Comparison of ENCODE assay signal across 1 cellular context in genomic region chr2:96685592-96686459, GRCh38.
A peak's percentile ranks its signal among the peaks of the same experiment; 100 is the strongest.
TF ChIP-seq lines count a peak whose summit lies in the region.

No MANE protein-coding gene starts in this region.

TF ChIP-seq in HepG2, 621 proteins besides CTCF, POLR2A, EP300 and RAD21 (continued from another document):
- TF ChIP-seq AHDC1 (CRISPR knock-in tag; IDR thresholded peaks at IDR 0.05; ENCODE audit: borderline replicate concordance) (no peak), MZF1 (CRISPR knock-in tag; IDR thresholded peaks at IDR 0.05; ENCODE audit: borderline replicate concordance) (no peak), NFKB2 (CRISPR knock-in tag; IDR thresholded peaks at IDR 0.05; ENCODE audit: borderline replicate concordance) (peak; percentile 73; the same call in 1 of the 2 replicates), CEBPZ (IDR thresholded peaks at IDR 0.05; ENCODE audit: low read length) (no peak), ZFP91 (CRISPR knock-in tag; IDR thresholded peaks at IDR 0.05; ENCODE audit: borderline replicate concordance) (peak; percentile 93), YEATS4 (CRISPR knock-in tag; IDR thresholded peaks at IDR 0.05; ENCODE audit: borderline replicate concordance) (peak; percentile 50), E2F2 (CRISPR knock-in tag; IDR thresholded peaks at IDR 0.05; ENCODE audit: borderline replicate concordance) (no peak), ISX (CRISPR knock-in tag; conservative IDR thresholded peaks at IDR 0.05) (no peak), MTF2 (CRISPR knock-in tag; IDR thresholded peaks at IDR 0.05; ENCODE audit: borderline replicate concordance) (no peak; the same call in 1 of the 2 replicates)
TF ChIP-seq in HepG2: peak in this region for 200.
